In genomic region chr1:35565742-35566133, GRCh38 we compare ENCODE assay signal across 15 cellular contexts. TPM values are rescaled to one million over a fixed set of nuclear protein-coding genes. Genes with fewer than 3 reads are reported as not detected.
DNase-seq lines count a peak whose midpoint lies in the region; ATAC-seq, FAIRE-seq and TF ChIP-seq lines count a peak whose summit lies in the region.
"Had no signal": no experiment of that assay in that cellular context is flagged by ENCODE, and none has a peak within 500 bp of the region (broad histone marks: within the 10 kb centered on the region; RNA-seq: fewer than 3 reads in every experiment).

No MANE protein-coding gene starts in this region.

- intact Hi-C loops in kidney (cut with DNase I), result no loop called here
- intact Hi-C loops in posterior vena cava (cut with DNase I), result loop anchor here in 1 of 2 donors (5.0 kb wide), 1 partner anchor 162 kb away; no protein-coding TSS in a partner anchor

- no peak for DNase-seq in WERI-Rb-1
- peak; percentile 71 for DNase-seq in kidney
- DNase-seq in posterior vena cava (ENCODE audit: low spot score), result peak; percentile 61
- no peak for DNase-seq in occipital lobe (lab: John Stamatoyannopoulos, UW)
- no peak for DNase-seq in medulla oblongata (ENCODE audit: extremely low spot score)
- no peak for DNase-seq in DMS79 treated with DMSO at 0.1 percent for 48 hours (lab: John Stamatoyannopoulos, UW)
- DNase-seq: AML-193; Caco-2; CD8-positive, alpha-beta memory T cell; GF-D8; GM23248 had no signal

- no peaks in the 10 kb centered on the region for H3K27me3 ChIP-seq in WERI-Rb-1 (ENCODE audit: insufficient read depth, low read depth, severe bottlenecking)

- TF ChIP-seq CTCF in WERI-Rb-1 (IDR thresholded peaks at IDR 0.05; ENCODE audit: low read depth, low read length) (no peak), kidney (IDR thresholded peaks at IDR 0.05; ENCODE audit: borderline replicate concordance, extremely low read depth, insufficient read depth) (no peak)

- FAIRE-seq in kidney (lab: Jason Lieb, UNC), result no peak
- FAIRE-seq: A549, H54 had no signal

- H3K4me3 ChIP-seq in WERI-Rb-1 (ENCODE audit: low read depth, low read length), result no peak overlapping the region
- no peak overlapping the region for H3K4me3 ChIP-seq in kidney (ENCODE audit: low read length in 2 of 2)
- H3K4me3 ChIP-seq: A549, BLaER1, GM23248 had no signal

- peaks cover 36% of the 10 kb centered on the region for H3K36me3 ChIP-seq in WERI-Rb-1
- peaks cover 3 to 9% of the 10 kb centered on the region in 2 donors for H3K36me3 ChIP-seq in kidney (ENCODE audit: control insufficient read depth in 1 of 2, insufficient read depth in 2 of 2, low read length in 2 of 2)

- ATAC-seq in HG02798 (IDR thresholded peaks at IDR 0.05; ENCODE audit: poor library complexity, unreplicated experiment), result no peak

- H3K27ac ChIP-seq in WERI-Rb-1 (peak overlapping the region; percentile 70), kidney (ENCODE audit: low read depth in 2 of 2, low read length in 2 of 2) (no peak overlapping the region)
- H3K27ac ChIP-seq: A549, BLaER1, GM23248 had no signal

- no peaks in the 10 kb centered on the region for H3K9me3 ChIP-seq in WERI-Rb-1 (ENCODE audit: severe bottlenecking)
- H3K9me3 ChIP-seq in kidney (ENCODE audit: control insufficient read depth in 1 of 2, low read length in 2 of 2), result no peaks in the 10 kb centered on the region
- H3K9me3 ChIP-seq: A549, BLaER1, Caco-2 had no signal

- H3K4me1 ChIP-seq in kidney (ENCODE audit: control insufficient read depth in 1 of 2, insufficient read depth in 1 of 2, low read depth in 1 of 2, low read length in 2 of 2), result peaks cover 0 to 5% of the 10 kb centered on the region in 2 donors
- H3K4me1 ChIP-seq: A549 had no signal

- no peak overlapping the region for H3K9ac ChIP-seq in kidney (ENCODE audit: low read length in 2 of 2)
- H3K9ac ChIP-seq: BLaER1, GM23248 had no signal

RNA-seq across cellular contexts. Expression of gene TFAP2E, which starts 7.4 kb away (rescaled TPM):
- total RNA-seq in kidney, result 1.0 TPM
- 0.28 TPM for polyA plus RNA-seq in kidney (ENCODE audit: insufficient read depth, low read depth, low replicate concordance)
- under 1 TPM; 0.65 to 0.81 TPM for total RNA-seq in posterior vena cava
- total RNA-seq in occipital lobe, result 0.62 TPM
- total RNA-seq: GM23248 had no signal

RNA-seq across cellular contexts. Expression of gene NCDN, which starts 8.1 kb away (rescaled TPM):
- 22.4 TPM for total RNA-seq in kidney
- 14.3 TPM for polyA plus RNA-seq in kidney (ENCODE audit: insufficient read depth, low read depth, low replicate concordance)
- total RNA-seq in posterior vena cava, result 10 to 100 TPM; 16.6 to 22.6 TPM
- 59.7 TPM for total RNA-seq in occipital lobe

RNA-seq across cellular contexts. Expression of gene KIAA0319L, which starts 8.5 kb away (rescaled TPM):
- total RNA-seq in kidney, result 73.0 TPM
- 30.3 TPM for polyA plus RNA-seq in kidney (ENCODE audit: insufficient read depth, low read depth, low replicate concordance)
- 10 to 100 TPM; 28.4 to 28.6 TPM for total RNA-seq in posterior vena cava
- 37.4 TPM for total RNA-seq in occipital lobe

Comparison
In these comparisons a context has a peak if more than half of its experiments do, and no peak if none do; other contexts are left out.
1. DNase-seq: peak in kidney (single experiment) and posterior vena cava (single experiment); none in WERI-Rb-1 (single experiment), occipital lobe (single experiment), medulla oblongata (single experiment) and DMS79 treated with DMSO at 0.1 percent for 48 hours (single experiment).